ENCODE assay signal across 28 cellular contexts in the genomic region with DNA sequence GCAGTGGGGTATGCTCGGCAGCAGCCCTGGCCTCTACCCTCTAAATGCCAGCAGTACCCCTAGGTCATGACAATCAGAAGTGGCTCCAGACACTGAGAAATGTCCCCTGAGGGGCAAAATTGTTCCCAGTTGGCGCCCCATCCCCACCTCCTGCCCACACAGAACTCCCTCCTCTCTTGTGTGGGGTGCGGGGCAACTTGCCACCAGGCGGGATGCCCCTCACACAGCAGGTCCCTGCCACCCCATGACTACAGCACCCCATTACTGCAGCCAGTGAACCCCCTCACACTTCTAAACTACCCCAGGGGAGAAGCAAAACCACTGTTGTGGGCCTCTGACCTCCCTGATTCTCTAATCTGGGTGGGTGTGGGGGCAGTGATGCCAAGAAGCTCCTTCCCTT. TPM values are rescaled to one million over a fixed set of nuclear protein-coding genes. Genes with fewer than 3 reads are reported as not detected.
"Had no signal": no experiment of that assay in that cellular context is flagged by ENCODE, and none has a peak within 500 bp of the region (broad histone marks: within the 10 kb centered on the region; RNA-seq: fewer than 3 reads in every experiment).

No MANE protein-coding gene starts in this region.

- H3K27ac Mint-ChIP-seq: naive thymus-derived CD4-positive, alpha-beta T cell; progenitor cell of endocrine pancreas; stimulated activated memory B cell treated with anti-CD40 and anti-IgM and Interleukin-4, amounts not matched to agents 10 μg/mL and 1 μg/mL and 100 μg/mL, for 72 hours had no signal

- H3K36me3 ChIP-seq: gastrocnemius medialis, heart left ventricle, thoracic aorta, tibial nerve, upper lobe of left lung had no signal

- H3K9me3 Mint-ChIP-seq: stimulated activated memory B cell treated with anti-CD40 and anti-IgM and Interleukin-4, amounts not matched to agents 10 μg/mL and 1 μg/mL and 100 μg/mL, for 72 hours had no signal

- H3K4me3 Mint-ChIP-seq: naive thymus-derived CD4-positive, alpha-beta T cell; stimulated activated memory B cell treated with anti-CD40 and anti-IgM and Interleukin-4, amounts not matched to agents 10 μg/mL and 1 μg/mL and 100 μg/mL, for 72 hours had no signal

- H3K4me2 ChIP-seq: smooth muscle cell had no signal

- ATAC-seq: esophagus mucosa; gastrocnemius medialis; heart left ventricle; naive thymus-derived CD4-positive, alpha-beta T cell; sciatic nerve; stimulated activated memory B cell treated with anti-CD40 and anti-IgM and Interleukin-4, amounts not matched to agents 10 μg/mL and 1 μg/mL and 100 μg/mL, for 72 hours; stimulated activated naive CD8-positive, alpha-beta T cell treated with anti-CD3 and anti-CD28 coated beads, Interleukin-15, Interleukin-2, amounts not matched to agents 100 U/mL and 50 U/mL, for 24 hours had no signal

- H3K9ac ChIP-seq: parathyroid adenoma had no signal

- H3K36me3 Mint-ChIP-seq: naive thymus-derived CD4-positive, alpha-beta T cell; stimulated activated memory B cell treated with anti-CD40 and anti-IgM and Interleukin-4, amounts not matched to agents 10 μg/mL and 1 μg/mL and 100 μg/mL, for 72 hours had no signal

- H3K27ac ChIP-seq: epithelial cell of prostate, gastrocnemius medialis, heart left ventricle, parathyroid adenoma, thoracic aorta, tibial nerve, upper lobe of left lung had no signal

- H3K4me3 ChIP-seq: gastrocnemius medialis, heart left ventricle, smooth muscle cell, thoracic aorta, tibial nerve, upper lobe of left lung had no signal

- H2AFZ ChIP-seq: parathyroid adenoma had no signal

- H3K9me3 ChIP-seq: gastrocnemius medialis, heart left ventricle, thoracic aorta, tibial nerve, upper lobe of left lung had no signal

- H3K4me1 ChIP-seq: gastrocnemius medialis, parathyroid adenoma had no signal

- H3K27me3 ChIP-seq: gastrocnemius medialis, upper lobe of left lung had no signal

- DNase-seq: cortex of kidney; foreskin fibroblast; gastrocnemius medialis; hippocampal formation; islet precursor cell; mesendoderm; midbrain; naive thymus-derived CD4-positive, alpha-beta T cell; stimulated activated CD4-positive, alpha-beta T cell treated with anti-CD3 and anti-CD28 coated beads, Interleukin-2, amount 100 ng/mL, for 24 hours; stimulated activated CD4-positive, alpha-beta T cell treated with anti-CD3 and anti-CD28 coated beads, Interleukin-4, amount 100 ng/mL, for 24 hours; stimulated activated naive CD8-positive, alpha-beta T cell treated with anti-CD3 and anti-CD28 coated beads, Interleukin-15, Interleukin-2, amounts not matched to agents 100 U/mL and 50 U/mL, for 24 hours; upper lobe of left lung had no signal

RNA-seq across cellular contexts. Expression of a gene that starts 13.1 kb away (rescaled TPM):
- total RNA-seq: dermis microvascular lymphatic vessel endothelial cell; esophagus mucosa; gastrocnemius medialis; liver; lung microvascular endothelial cell; mucosa of gallbladder; naive thymus-derived CD4-positive, alpha-beta T cell; osteoblast; smooth muscle cell; thoracic aorta had no signal
- polyA plus RNA-seq: liver; naive thymus-derived CD4-positive, alpha-beta T cell; neural cell had no signal

RNA-seq across cellular contexts. Expression of a gene that starts 44.6 kb away (rescaled TPM):
- polyA plus RNA-seq: naive thymus-derived CD4-positive, alpha-beta T cell had no signal
